8 cellular contexts compared by ENCODE assay signal in genomic region chr1:203267347-203267846, GRCh38. TPM values are rescaled to one million over a fixed set of nuclear protein-coding genes. Genes with fewer than 3 reads are reported as not detected.
DNase-seq lines count a peak whose midpoint lies in the region; ATAC-seq and TF ChIP-seq lines count a peak whose summit lies in the region.

No MANE protein-coding gene starts in this region.

- peak overlapping the region; percentile 84 for H3K4me2 ChIP-seq in GM23338

- no peak overlapping the region for H3K27ac ChIP-seq in CD8-positive, alpha-beta memory T cell (ENCODE audit: low read depth, low read length)
- no peak overlapping the region for H3K27ac ChIP-seq in GM23338 (ENCODE audit: low read depth)
- H3K27ac ChIP-seq in left ventricle myocardium inferior (replicated peaks): peak overlapping the region; percentile 92
- H3K27ac ChIP-seq in uterus: peak overlapping the region; percentile 86 to 89

- H3K27ac Mint-ChIP-seq in CD8-positive, alpha-beta memory T cell: peak overlapping the region; percentile 82 to 95 (median 92)
- no peak overlapping the region for H3K27ac Mint-ChIP-seq in GM23338
- H3K27ac Mint-ChIP-seq in T-helper 1 cell treated with Interleukin-12 subunit alpha and Interleukin-12 subunit beta and Interleukin-4 antibody, amounts not matched to agents 30 μg/mL and 1 μg/mL, for 36 hours: peak overlapping the region; percentile 74

- no peaks in the 10 kb centered on the region for H3K36me3 Mint-ChIP-seq in CD8-positive, alpha-beta memory T cell
- H3K36me3 Mint-ChIP-seq in GM23338 (ENCODE audit: low read depth): no peaks in the 10 kb centered on the region
- H3K36me3 Mint-ChIP-seq in T-helper 1 cell treated with Interleukin-12 subunit alpha and Interleukin-12 subunit beta and Interleukin-4 antibody, amounts not matched to agents 30 μg/mL and 1 μg/mL, for 36 hours (ENCODE audit: low read depth): no peaks in the 10 kb centered on the region

- peak overlapping the region; percentile 82 to 93 (median 87) for H3K4me3 Mint-ChIP-seq in CD8-positive, alpha-beta memory T cell
- H3K4me3 Mint-ChIP-seq in GM23338: peak overlapping the region; percentile 81
- H3K4me3 Mint-ChIP-seq in T-helper 1 cell treated with Interleukin-12 subunit alpha and Interleukin-12 subunit beta and Interleukin-4 antibody, amounts not matched to agents 30 μg/mL and 1 μg/mL, for 36 hours: peak overlapping the region; percentile 84

- H3K4me3 ChIP-seq in CD8-positive, alpha-beta memory T cell (ENCODE audit: low read length): peak overlapping the region; percentile 83
- peak overlapping the region; percentile 63 for H3K4me3 ChIP-seq in GM23338
- peak overlapping the region; percentile 74 for H3K4me3 ChIP-seq in left ventricle myocardium inferior
- peak overlapping the region; percentile 45 to 57 for H3K4me3 ChIP-seq in uterus

- no peaks in the 10 kb centered on the region for H3K27me3 ChIP-seq in CD8-positive, alpha-beta memory T cell (ENCODE audit: insufficient read depth, low read length, poor library complexity, severe bottlenecking)
- H3K27me3 ChIP-seq in GM23338 (ENCODE audit: insufficient read depth) (peaks cover 10% of the 10 kb centered on the region), left ventricle myocardium inferior (ENCODE audit: low read depth) (no peaks in the 10 kb centered on the region), uterus (no peaks in the 10 kb centered on the region)

- CTCF ChIA-PET in CD8-positive, alpha-beta memory T cell (lab: Charles Lee): interaction anchor here (0.6 to 30.7 kb wide), 55 partner anchors 10 to 1118 kb away, joined by 3 to 775 read pairs (median 4); partner anchors contain the start of genes ATP2B4, BTG2, LAX1 and OPTC

- peak; percentile 68 to 88 (median 82) for DNase-seq in CD8-positive, alpha-beta memory T cell
- peak; percentile 97 for DNase-seq in GM23338 (ENCODE audit: low spot score)
- DNase-seq in NCI-H1694 (lab: John Stamatoyannopoulos, UW): peak; percentile 93
- peak; percentile 76 for DNase-seq in amniotic stem cell (lab: John Stamatoyannopoulos, UW)
- peak; percentile 81 for DNase-seq in left ventricle myocardium inferior
- peak; percentile 93 for DNase-seq in posterior vena cava (ENCODE audit: low spot score)
- peak; percentile 83 to 89 for DNase-seq in uterus

- no peak for TF ChIP-seq POLR2A in uterus (IDR thresholded peaks at IDR 0.05)

- no peaks in the 10 kb centered on the region for H3K9me3 ChIP-seq in CD8-positive, alpha-beta memory T cell (ENCODE audit: low read length)
- H3K9me3 ChIP-seq in left ventricle myocardium inferior (replicated peaks) (no peaks in the 10 kb centered on the region), uterus (no peaks in the 10 kb centered on the region)

- peak; percentile 70 for ATAC-seq in GM23338

- peak; percentile 88 to 90 for TF ChIP-seq CTCF in GM23338 (conservative IDR thresholded peaks at IDR 0.05; ENCODE audit: low read depth in 2 of 2)
- peak; percentile 99 for TF ChIP-seq CTCF in left ventricle myocardium inferior (IDR thresholded peaks at IDR 0.05; ENCODE audit: borderline replicate concordance)
- peak; percentile 90 to 96 (median 92) for TF ChIP-seq CTCF in uterus (IDR thresholded peaks at IDR 0.05)

- no peaks in the 10 kb centered on the region for H3K79me2 ChIP-seq in GM23338 (replicated peaks; ENCODE audit: insufficient read depth)

- H3K4me1 Mint-ChIP-seq in CD8-positive, alpha-beta memory T cell: peaks cover 11 to 22% (median 21%) of the 10 kb centered on the region in 3 donors
- H3K4me1 Mint-ChIP-seq in GM23338: peaks cover 7% of the 10 kb centered on the region; the same call in 2 of the 3 replicates
- peaks cover 21% of the 10 kb centered on the region for H3K4me1 Mint-ChIP-seq in T-helper 1 cell treated with Interleukin-12 subunit alpha and Interleukin-12 subunit beta and Interleukin-4 antibody, amounts not matched to agents 30 μg/mL and 1 μg/mL, for 36 hours (ENCODE audit: low read depth)

- peak overlapping the region; percentile 97 for H2AFZ ChIP-seq in GM23338

- no peaks in the 10 kb centered on the region for H3K9me2 ChIP-seq in GM23338 (ENCODE audit: insufficient read depth)

- POLR2A ChIA-PET in CD8-positive, alpha-beta memory T cell (lab: Charles Lee): interaction anchor here (0.5 to 1.6 kb wide), 6 partner anchors 23 to 1239 kb away, joined by 3 to 8 read pairs (median 4); no protein-coding TSS in a partner anchor

- H3K9me3 Mint-ChIP-seq in CD8-positive, alpha-beta memory T cell: no peaks in the 10 kb centered on the region
- no peaks in the 10 kb centered on the region for H3K9me3 Mint-ChIP-seq in GM23338
- H3K9me3 Mint-ChIP-seq in T-helper 1 cell treated with Interleukin-12 subunit alpha and Interleukin-12 subunit beta and Interleukin-4 antibody, amounts not matched to agents 30 μg/mL and 1 μg/mL, for 36 hours: no peaks in the 10 kb centered on the region

- no peaks in the 10 kb centered on the region for H3K36me3 ChIP-seq in CD8-positive, alpha-beta memory T cell (ENCODE audit: insufficient read depth, low read length)
- no peaks in the 10 kb centered on the region for H3K36me3 ChIP-seq in GM23338 (ENCODE audit: insufficient read depth)
- H3K36me3 ChIP-seq in left ventricle myocardium inferior: no peaks in the 10 kb centered on the region
- no peaks in the 10 kb centered on the region for H3K36me3 ChIP-seq in uterus

- H3F3A ChIP-seq in GM23338 (replicated peaks; ENCODE audit: low read depth): no peaks in the 10 kb centered on the region; the same call in 1 of the 2 replicates

- peaks cover 2 to 3% of the 10 kb centered on the region in 2 donors for H3K27me3 Mint-ChIP-seq in CD8-positive, alpha-beta memory T cell
- peaks cover 7% of the 10 kb centered on the region for H3K27me3 Mint-ChIP-seq in GM23338 (ENCODE audit: insufficient read depth, low read depth, poor library complexity)
- H3K27me3 Mint-ChIP-seq in T-helper 1 cell treated with Interleukin-12 subunit alpha and Interleukin-12 subunit beta and Interleukin-4 antibody, amounts not matched to agents 30 μg/mL and 1 μg/mL, for 36 hours (ENCODE audit: low read depth): peaks cover 2% of the 10 kb centered on the region

- H4K20me1 ChIP-seq in GM23338 (replicated peaks; ENCODE audit: insufficient read depth): no peaks in the 10 kb centered on the region

- intact Hi-C loops in left ventricle myocardium inferior (cut with micrococcal nuclease) (no loop called here), posterior vena cava (cut with DNase I) (no loop called here), uterus (cut with DNase I; ENCODE audit: low total_unique reads) (no loop called here)

- H3K4me1 ChIP-seq in CD8-positive, alpha-beta memory T cell (ENCODE audit: insufficient read depth, low read length): peaks cover 34% of the 10 kb centered on the region
- H3K4me1 ChIP-seq in GM23338 (ENCODE audit: insufficient read depth): no peaks in the 10 kb centered on the region
- H3K4me1 ChIP-seq in left ventricle myocardium inferior: peaks cover 27% of the 10 kb centered on the region
- H3K4me1 ChIP-seq in uterus: peaks cover 0 to 4% of the 10 kb centered on the region in 2 donors

TF ChIP-seq in GM23338, 12 proteins besides CTCF, POLR2A, EP300 and RAD21 (continues in another document):
- TF ChIP-seq NANOG (IDR thresholded peaks at IDR 0.05; ENCODE audit: borderline replicate concordance) (no peak), JUNB (IDR thresholded peaks at IDR 0.05; ENCODE audit: unreplicated experiment) (no peak), STAT1 (IDR thresholded peaks at IDR 0.05; ENCODE audit: unreplicated experiment) (no peak), REST (IDR thresholded peaks at IDR 0.05; ENCODE audit: unreplicated experiment) (no peak), EZH2phosphoT487 (IDR thresholded peaks at IDR 0.05; ENCODE audit: unreplicated experiment) (no peak), ZNF114 (CRISPR knock-in tag; IDR thresholded peaks at IDR 0.05) (no peak), ZNF331 (CRISPR knock-in tag; IDR thresholded peaks at IDR 0.05; ENCODE audit: low read depth) (no peak), EZH2 (IDR thresholded peaks at IDR 0.05; ENCODE audit: low read depth, unreplicated experiment) (no peak), POLR2AphosphoS5 (IDR thresholded peaks at IDR 0.05; ENCODE audit: low read depth) (no peak)

RNA-seq across cellular contexts. Expression of gene BTG2, which starts 37.9 kb away (rescaled TPM):
- 100 to 1,000 TPM in 1 of 2 experiments, 10 to 100 TPM in 1; 97.8 to 102 TPM for total RNA-seq in CD8-positive, alpha-beta memory T cell
- polyA plus RNA-seq in CD8-positive, alpha-beta memory T cell: 138 TPM
- total RNA-seq in GM23338 (2014; rRNA removed; shearing (Covaris generic)): 7.8 and 9.1 TPM in 2 replicates
- 5.7 and 6.3 TPM in 2 replicates for polyA plus RNA-seq in GM23338 (2016; fragmentation: Nextera tagmentation; extraction: Ambion mirVana)
- total RNA-seq in left ventricle myocardium inferior (73.7 TPM), posterior vena cava (100 to 1,000 TPM in 1 of 2 donors, 10 to 100 TPM in 1; 64.7 to 153 TPM), uterus (10 to 100 TPM; 14.6 to 95.9 (median 56.5) TPM)

RNA-seq across cellular contexts. Expression of gene CHIT1, which starts 37.9 kb away (rescaled TPM):
- under 1 TPM in 1 of 2 experiments, not detected in 1; 0.07 TPM for total RNA-seq in CD8-positive, alpha-beta memory T cell
- polyA plus RNA-seq in CD8-positive, alpha-beta memory T cell: not detected
- total RNA-seq in GM23338 (2014; rRNA removed; shearing (Covaris generic)): 0.07 TPM in 1 of 2 replicates, not detected in the other
- 0.47 and 0.85 TPM in 2 replicates for polyA plus RNA-seq in GM23338 (2016; fragmentation: Nextera tagmentation; extraction: Ambion mirVana)
- total RNA-seq in left ventricle myocardium inferior (not detected), posterior vena cava (under 1 TPM; 0.14 to 0.33 TPM), uterus (under 1 TPM in 2 of 4 donors, not detected in 2; 0.07 to 0.77 TPM)

Comparison
In these comparisons a context has a peak if more than half of its experiments do, and no peak if none do; other contexts are left out.
1. H3K27ac ChIP-seq: peak in left ventricle myocardium inferior (single experiment) and uterus (2 of 2); none in CD8-positive, alpha-beta memory T cell (single experiment) and GM23338 (single experiment).
2. Peak in every context shown above with its lines, with median percentiles within 50 percentile points of each other: DNase-seq, H3K4me3 ChIP-seq, H3K4me3 Mint-ChIP-seq and CTCF ChIP-seq.